23 cellular contexts compared by ENCODE assay signal in genomic region chr20:12815369-12815768, GRCh38.
DNase-seq lines count a peak whose midpoint lies in the region; ATAC-seq and TF ChIP-seq lines count a peak whose summit lies in the region.
"Had no signal": no experiment of that assay in that cellular context is flagged by ENCODE, and none has a peak within 500 bp of the region (broad histone marks: within the 10 kb centered on the region; RNA-seq: fewer than 3 reads in every experiment).

No MANE protein-coding gene starts in this region.

- H3K36me3 ChIP-seq in MM.1S (replicated peaks; ENCODE audit: insufficient read depth, low read length) (no peaks in the 10 kb centered on the region), hepatocyte (replicated peaks; ENCODE audit: insufficient read depth, low read depth) (no peaks in the 10 kb centered on the region)
- H3K36me3 ChIP-seq: BE2C; BLaER1 treated with 17β-estradiol and CSF1 and Interleukin-3, amounts not matched to agents 10 nM and 100 nM; HAP-1 had no signal

- 0 out of 2 replicates have a peak, but pooled peaks cover 6% of the 10 kb centered on the region for H3K4me1 ChIP-seq in MM.1S (ENCODE audit: low read length)
- peaks cover 7% of the 10 kb centered on the region for H3K4me1 ChIP-seq in hepatocyte (ENCODE audit: insufficient read depth)
- H3K4me1 ChIP-seq: A549; BE2C; BLaER1 treated with 17β-estradiol and CSF1 and Interleukin-3, amounts not matched to agents 10 nM and 100 nM; HAP-1 had no signal

- H3K4me3 Mint-ChIP-seq in mesothelial cell of epicardium: no peak overlapping the region
- no peak overlapping the region for H3K4me3 Mint-ChIP-seq in activated naive CD8-positive, alpha-beta T cell treated with anti-CD3 and anti-CD28 coated beads for 36 hours
- H3K4me3 Mint-ChIP-seq: CD14-positive monocyte; CD4-positive, alpha-beta T cell; CD8-positive, alpha-beta memory T cell; GM23338; HFFc6 had no signal

- no peak for ATAC-seq in GM19351 (IDR thresholded peaks at IDR 0.05; ENCODE audit: unreplicated experiment)
- ATAC-seq: A549, GM12878, GM23338 had no signal

- H3K9me2 ChIP-seq in MM.1S (replicated peaks; ENCODE audit: insufficient read depth, low read length): no peaks in the 10 kb centered on the region
- H3K9me2 ChIP-seq in hepatocyte (replicated peaks; ENCODE audit: insufficient read depth): no peaks in the 10 kb centered on the region

- 60% methylated on average over 1 of the region's 1 CpG for WGBS in hepatocyte (ENCODE audit: low lambda C conversion rate, missing lambda C conversion rate)

- peaks cover 24% of the 10 kb centered on the region for H3K9me3 Mint-ChIP-seq in mesothelial cell of epicardium
- H3K9me3 Mint-ChIP-seq in activated naive CD8-positive, alpha-beta T cell treated with anti-CD3 and anti-CD28 coated beads for 36 hours: peaks cover 8% of the 10 kb centered on the region

- H3K9me3 ChIP-seq in MM.1S (replicated peaks; ENCODE audit: insufficient read depth, low read length): no peaks in the 10 kb centered on the region
- no peaks in the 10 kb centered on the region for H3K9me3 ChIP-seq in hepatocyte (ENCODE audit: low read depth)
- H3K9me3 ChIP-seq: A549; BE2C; BLaER1 treated with 17β-estradiol and CSF1 and Interleukin-3, amounts not matched to agents 10 nM and 100 nM; HAP-1 had no signal

- no peaks in the 10 kb centered on the region for H4K20me1 ChIP-seq in MM.1S (ENCODE audit: insufficient read depth, low read length)
- H4K20me1 ChIP-seq in hepatocyte (ENCODE audit: insufficient read depth, poor library complexity, severe bottlenecking): no peaks in the 10 kb centered on the region
- H4K20me1 ChIP-seq: BLaER1 treated with 17β-estradiol and CSF1 and Interleukin-3, amounts not matched to agents 10 nM and 100 nM had no signal

- TF ChIP-seq CTCF in MM.1S (IDR thresholded peaks at IDR 0.05; ENCODE audit: low read length) (no peak), hepatocyte (IDR thresholded peaks at IDR 0.05; ENCODE audit: poor library complexity) (no peak), mesothelial cell of epicardium (IDR thresholded peaks at IDR 0.05; ENCODE audit: unreplicated experiment) (no peak)

- H3K27ac Mint-ChIP-seq in mesothelial cell of epicardium: peak overlapping the region; percentile 63
- H3K27ac Mint-ChIP-seq in activated naive CD8-positive, alpha-beta T cell treated with anti-CD3 and anti-CD28 coated beads for 36 hours: no peak overlapping the region
- H3K27ac Mint-ChIP-seq: CD14-positive monocyte; CD4-positive, alpha-beta T cell; CD8-positive, alpha-beta memory T cell; GM23338; HFFc6 had no signal

- H3K4me2 ChIP-seq in MM.1S (ENCODE audit: low read depth, low read length) (no peak overlapping the region), hepatocyte (peak overlapping the region; percentile 1)
- H3K4me2 ChIP-seq: A549; BLaER1 treated with 17β-estradiol and CSF1 and Interleukin-3, amounts not matched to agents 10 nM and 100 nM; GM23338 had no signal

- H3K27me3 Mint-ChIP-seq in mesothelial cell of epicardium (ENCODE audit: low read depth): no peaks in the 10 kb centered on the region
- no peaks in the 10 kb centered on the region for H3K27me3 Mint-ChIP-seq in activated naive CD8-positive, alpha-beta T cell treated with anti-CD3 and anti-CD28 coated beads for 36 hours
- H3K27me3 Mint-ChIP-seq: CD4-positive, alpha-beta T cell had no signal

- no peak overlapping the region for H3K9ac ChIP-seq in MM.1S (ENCODE audit: low read length)
- H3K9ac ChIP-seq: BLaER1 treated with 17β-estradiol and CSF1 and Interleukin-3, amounts not matched to agents 10 nM and 100 nM had no signal

- DNase-seq in MM.1S (peak; percentile 52), hepatocyte (ENCODE audit: low spot score) (no peak), mesothelial cell of epicardium (ENCODE audit: low spot score in 2 of 2, unreplicated experiment in 2 of 2) (no peak), NCI-H1930 (lab: John Stamatoyannopoulos, UW) (no peak), NCI-H748 treated with DMSO at 0.1 percent for 48 hours (lab: John Stamatoyannopoulos, UW) (no peak)
- no peak for DNase-seq in activated naive CD8-positive, alpha-beta T cell treated with anti-CD3 and anti-CD28 coated beads for 36 hours
- DNase-seq: 8988T; AML-193; BE2C; CD4-positive, alpha-beta T cell; CD8-positive, alpha-beta memory T cell; DMS 273 treated with DMSO at 0.1 percent for 48 hours; DMS79; EL; GDM1; HFFc6 had no signal

- H3K27ac ChIP-seq in MM.1S (ENCODE audit: low read length): no peak overlapping the region
- H3K27ac ChIP-seq in hepatocyte: no peak overlapping the region
- H3K27ac ChIP-seq: A549; BLaER1 treated with 17β-estradiol and CSF1 and Interleukin-3, amounts not matched to agents 10 nM and 100 nM had no signal

- H3K36me3 Mint-ChIP-seq in mesothelial cell of epicardium: peaks cover 3% of the 10 kb centered on the region
- H3K36me3 Mint-ChIP-seq in activated naive CD8-positive, alpha-beta T cell treated with anti-CD3 and anti-CD28 coated beads for 36 hours: no peaks in the 10 kb centered on the region
- H3K36me3 Mint-ChIP-seq: CD14-positive monocyte had no signal

- H3K27me3 ChIP-seq in MM.1S (replicated peaks; ENCODE audit: insufficient read depth, low read length) (no peaks in the 10 kb centered on the region), hepatocyte (no peaks in the 10 kb centered on the region)
- H3K27me3 ChIP-seq: BE2C; BLaER1 treated with 17β-estradiol and CSF1 and Interleukin-3, amounts not matched to agents 10 nM and 100 nM had no signal

- H3K4me3 ChIP-seq in MM.1S (ENCODE audit: low read length) (no peak overlapping the region), hepatocyte (no peak overlapping the region)
- H3K4me3 ChIP-seq: A549; BLaER1 treated with 17β-estradiol and CSF1 and Interleukin-3, amounts not matched to agents 10 nM and 100 nM; GM12878; GM23338; HAP-1 had no signal

- H2AFZ ChIP-seq in MM.1S (ENCODE audit: low read length) (no peak overlapping the region), hepatocyte (no peak overlapping the region)

- H3K4me1 Mint-ChIP-seq in mesothelial cell of epicardium: peaks cover 12% of the 10 kb centered on the region
- H3K4me1 Mint-ChIP-seq in activated naive CD8-positive, alpha-beta T cell treated with anti-CD3 and anti-CD28 coated beads for 36 hours: no peaks in the 10 kb centered on the region
- H3K4me1 Mint-ChIP-seq: CD14-positive monocyte; CD8-positive, alpha-beta memory T cell; GM23338 had no signal

- H3F3A ChIP-seq in MM.1S (ENCODE audit: insufficient read depth, low read length): no peaks in the 10 kb centered on the region

- H3K79me2 ChIP-seq in MM.1S (ENCODE audit: low read length) (no peaks in the 10 kb centered on the region), hepatocyte (no peaks in the 10 kb centered on the region)
